Comparison of ENCODE assay signal across 30 cellular contexts in genomic region chr5:125261505-125262250, GRCh38.
"Had no signal": no experiment of that assay in that cellular context is flagged by ENCODE, and none has a peak within 500 bp of the region (broad histone marks: within the 10 kb centered on the region; RNA-seq: fewer than 3 reads in every experiment).

No MANE protein-coding gene starts in this region.

- H3K36me3 ChIP-seq: ascending aorta, breast epithelium, cardiac muscle cell, esophagus muscularis mucosa, gastrocnemius medialis, heart left ventricle, WERI-Rb-1 had no signal

- DNase-seq: activated B cell treated with CpG ODN at 0.5 μM for 24 hours; activated CD4-positive, alpha-beta T cell treated with anti-CD3 and anti-CD28 coated beads for 48 hours; activated CD4-positive, alpha-beta T cell treated with anti-CD3 and anti-CD28 coated beads, Interleukin-2, amount 50 U/mL, for 1 hour; activated CD4-positive, alpha-beta T cell treated with anti-CD3 and anti-CD28 coated beads, Interleukin-2, amount 50 U/mL, for 48 hours; activated CD8-positive, alpha-beta memory T cell treated with anti-CD3 and anti-CD28 coated beads, Interleukin-2, amount 10 ng/mL, durations not matched to agents 7 days and 5 days; activated CD8-positive, alpha-beta memory T cell treated with anti-CD3 and anti-CD28 coated beads, Interleukin-2, amount 50 U/mL, for 4 hours; activated CD8-positive, alpha-beta T cell treated with anti-CD3 and anti-CD28 coated beads for 36 hours; activated gamma-delta T cell; activated naive CD4-positive, alpha-beta T cell; activated naive CD4-positive, alpha-beta T cell treated with anti-CD3 and anti-CD28 coated beads, Interleukin-2, amount 10 ng/mL, durations not matched to agents 7 days and 5 days; activated naive CD8-positive, alpha-beta T cell treated with anti-CD3 and anti-CD28 coated beads, Interleukin-2, amount 10 ng/mL, durations not matched to agents 7 days and 5 days; activated T-cell treated with anti-CD3 and anti-CD28 coated beads, Interleukin-2, amount 50 U/mL, for 1 hour; activated T-cell treated with anti-CD3 and anti-CD28 coated beads, Interleukin-2, amount 50 U/mL, for 48 hours; dorsolateral prefrontal cortex; effector memory CD4-positive, alpha-beta T cell; endodermal cell; erythroblast; foreskin keratinocyte; gastrocnemius medialis; glutamatergic neuron; heart left ventricle; T-helper 1 cell; T-helper 17 cell; T1000; WERI-Rb-1 had no signal

- H3K27me3 ChIP-seq: ascending aorta, breast epithelium, cardiac muscle cell, dorsolateral prefrontal cortex, esophagus muscularis mucosa, foreskin keratinocyte, gastrocnemius medialis, heart left ventricle had no signal

- H3K4me3 ChIP-seq: ascending aorta, breast epithelium, cardiac muscle cell, coronary artery, dorsolateral prefrontal cortex, esophagus muscularis mucosa, gastrocnemius medialis, heart left ventricle had no signal

- H3K4me1 ChIP-seq: ascending aorta, breast epithelium had no signal

- H3K27ac ChIP-seq: ascending aorta, breast epithelium, cardiac muscle cell, coronary artery, dorsolateral prefrontal cortex, esophagus muscularis mucosa, foreskin keratinocyte, gastrocnemius medialis, heart left ventricle, WERI-Rb-1 had no signal

- H3K9me3 ChIP-seq: breast epithelium, esophagus muscularis mucosa had no signal
